Comparison of ENCODE assay signal across 30 cellular contexts in the genomic region with DNA sequence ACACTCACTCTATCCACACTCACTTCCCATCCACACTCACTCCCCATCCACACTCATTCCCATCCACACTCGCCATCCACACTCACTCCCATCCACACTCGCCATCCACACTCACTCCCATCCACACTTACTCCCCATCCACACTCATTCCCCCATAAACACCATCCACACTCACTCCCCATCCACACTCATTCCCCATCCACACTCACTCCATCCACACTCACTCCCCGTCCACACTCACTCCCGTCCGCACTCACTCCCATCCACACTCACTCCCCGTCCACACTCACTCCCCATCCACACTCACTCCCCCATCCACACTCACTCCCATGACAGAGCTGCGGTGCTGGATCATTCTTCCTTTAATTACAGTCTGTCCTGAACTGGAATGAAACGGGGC. TPM values are rescaled to one million over a fixed set of nuclear protein-coding genes. Genes with fewer than 3 reads are reported as not detected.
"Had no signal": no experiment of that assay in that cellular context is flagged by ENCODE, and none has a peak within 500 bp of the region (broad histone marks: within the 10 kb centered on the region; RNA-seq: fewer than 3 reads in every experiment).

No MANE protein-coding gene starts in this region.

- H3K36me3 Mint-ChIP-seq: activated naive CD8-positive, alpha-beta T cell had no signal

- H3K36me3 ChIP-seq: WERI-Rb-1 had no signal

- H3K27ac Mint-ChIP-seq: activated B cell treated with CpG ODN at 0.5 μM for 24 hours; activated CD8-positive, alpha-beta T cell treated with anti-CD3 and anti-CD28 coated beads for 36 hours; activated naive CD8-positive, alpha-beta T cell; activated T-helper 17 cell treated with anti-CD3 and anti-CD28 coated beads, Interleukin-2, amount 50 U/mL, for 72 hours; effector memory CD8-positive, alpha-beta T cell; T-helper 17 cell; T-helper 2 cell treated with Interferon-gamma antibody and Interleukin-4, amounts not matched to agents 5 μg/mL and 100 μg/mL, for 36 hours had no signal

- H3K27me3 ChIP-seq: brain microvascular endothelial cell, esophagus squamous epithelium had no signal

- H3K4me1 Mint-ChIP-seq: activated B cell treated with CpG ODN at 0.5 μM for 24 hours; activated T-helper 17 cell treated with anti-CD3 and anti-CD28 coated beads, Interleukin-2, amount 50 U/mL, for 72 hours; central memory CD8-positive, alpha-beta T cell; T-helper 17 cell had no signal

- H3K27me3 Mint-ChIP-seq: activated B cell treated with CpG ODN at 0.5 μM for 24 hours; activated CD8-positive, alpha-beta T cell treated with anti-CD3 and anti-CD28 coated beads for 36 hours; activated T-helper 17 cell treated with anti-CD3 and anti-CD28 coated beads, Interleukin-2, amount 50 U/mL, for 72 hours had no signal

- DNase-seq: activated B cell treated with CpG ODN at 0.5 μM for 24 hours; activated CD4-positive, alpha-beta T cell treated with anti-CD3 and anti-CD28 coated beads for 48 hours; activated CD4-positive, alpha-beta T cell treated with anti-CD3 and anti-CD28 coated beads, Interleukin-2, amount 50 U/mL, for 1 hour; activated CD4-positive, alpha-beta T cell treated with anti-CD3 and anti-CD28 coated beads, Interleukin-2, amount 50 U/mL, for 48 hours; activated CD8-positive, alpha-beta memory T cell treated with anti-CD3 and anti-CD28 coated beads for 24 hours; activated CD8-positive, alpha-beta T cell treated with anti-CD3 and anti-CD28 coated beads for 36 hours; activated effector memory CD4-positive, alpha-beta T cell treated with Interleukin-2 at 50 U/mL for 16 hours; activated gamma-delta T cell treated with Interleukin-2 at 50 U/mL for 16 hours; activated naive CD4-positive, alpha-beta T cell treated with anti-CD3 and anti-CD28 coated beads, Interleukin-2, amount 50 U/mL, for 16 hours; activated naive CD4-positive, alpha-beta T cell treated with Interleukin-2 at 50 U/mL for 16 hours; activated T-cell treated with anti-CD3 and anti-CD28 coated beads, Interleukin-2, amount 50 U/mL, for 4 hours; amniotic stem cell; anterior cingulate cortex; brain microvascular endothelial cell; cortex of kidney; dermis blood vessel endothelial cell; effector CD4-positive, alpha-beta T cell; effector memory CD8-positive, alpha-beta T cell; esophagus squamous epithelium; foreskin fibroblast; T-helper 1 cell; T-helper 17 cell; T1000; WERI-Rb-1 had no signal

- ATAC-seq: activated CD4-positive, CD25-positive, alpha-beta regulatory T cell treated with anti-CD3 and anti-CD28 coated beads, Interleukin-2, amount 50 U/mL, for 24 hours; activated CD8-positive, alpha-beta T cell treated with anti-CD3 and anti-CD28 coated beads for 36 hours; activated T-cell treated with anti-CD3 and anti-CD28 coated beads, Interleukin-2, amount 50 U/mL, for 4 hours; activated T-helper 17 cell treated with anti-CD3 and anti-CD28 coated beads, Interleukin-2, amount 50 U/mL, for 72 hours; effector memory CD8-positive, alpha-beta T cell; T-helper 17 cell had no signal

- H3K4me3 Mint-ChIP-seq: activated B cell treated with CpG ODN at 0.5 μM for 24 hours; activated CD8-positive, alpha-beta T cell treated with anti-CD3 and anti-CD28 coated beads for 36 hours; activated naive CD8-positive, alpha-beta T cell; activated T-cell treated with anti-CD3 and anti-CD28 coated beads, Interleukin-2, amount 50 U/mL, for 4 hours; activated T-helper 17 cell treated with anti-CD3 and anti-CD28 coated beads, Interleukin-2, amount 50 U/mL, for 72 hours; central memory CD8-positive, alpha-beta T cell; effector memory CD8-positive, alpha-beta T cell; T-helper 17 cell; T-helper 2 cell treated with Interferon-gamma antibody and Interleukin-4, amounts not matched to agents 5 μg/mL and 100 μg/mL, for 36 hours had no signal

- H3K9me3 ChIP-seq: esophagus squamous epithelium had no signal

- H3K27ac ChIP-seq: brain microvascular endothelial cell, epithelial cell of prostate, esophagus squamous epithelium, WERI-Rb-1 had no signal

- H3K4me3 ChIP-seq: esophagus squamous epithelium had no signal

RNA-seq across cellular contexts. Expression of a gene that starts 17.1 kb away (rescaled TPM):
- total RNA-seq: activated B cell treated with CpG ODN at 0.5 μM for 24 hours; activated CD8-positive, alpha-beta T cell treated with anti-CD3 and anti-CD28 coated beads for 36 hours; activated T-helper 17 cell treated with anti-CD3 and anti-CD28 coated beads, Interleukin-2, amount 50 U/mL, for 72 hours; T-helper 17 cell had no signal
